In genomic region chr15:75347222-75348033, GRCh38 we compare ENCODE assay signal across 1 cellular context.
A peak's percentile ranks its signal among the peaks of the same experiment; 100 is the strongest.
TF ChIP-seq lines count a peak whose summit lies in the region.

No MANE protein-coding gene starts in this region.

TF ChIP-seq in SK-N-SH, 30 proteins besides CTCF, POLR2A, EP300 and RAD21 (continued from another document):
- TF ChIP-seq, protein P1, sequence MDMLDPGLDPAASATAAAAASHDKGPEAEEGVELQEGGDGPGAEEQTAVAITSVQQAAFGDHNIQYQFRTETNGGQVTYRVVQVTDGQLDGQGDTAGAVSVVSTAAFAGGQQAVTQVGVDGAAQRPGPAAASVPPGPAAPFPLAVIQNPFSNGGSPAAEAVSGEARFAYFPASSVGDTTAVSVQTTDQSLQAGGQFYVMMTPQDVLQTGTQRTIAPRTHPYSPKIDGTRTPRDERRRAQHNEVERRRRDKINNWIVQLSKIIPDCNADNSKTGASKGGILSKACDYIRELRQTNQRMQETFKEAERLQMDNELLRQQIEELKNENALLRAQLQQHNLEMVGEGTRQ (IDR thresholded peaks at IDR 0.05; ENCODE audit: borderline replicate concordance, low read depth, low read length): no peak
- no peak for TF ChIP-seq FOSL2 (IDR thresholded peaks at IDR 0.05; ENCODE audit: borderline replicate concordance, low read depth)
- no peak for TF ChIP-seq TEAD4 (IDR thresholded peaks at IDR 0.05; ENCODE audit: borderline replicate concordance, insufficient read depth)
- TF ChIP-seq RCOR1 (IDR thresholded peaks at IDR 0.05; ENCODE audit: low read length): no peak
- TF ChIP-seq ELF1 (IDR thresholded peaks at IDR 0.05): no peak
- TF ChIP-seq, protein P2, sequence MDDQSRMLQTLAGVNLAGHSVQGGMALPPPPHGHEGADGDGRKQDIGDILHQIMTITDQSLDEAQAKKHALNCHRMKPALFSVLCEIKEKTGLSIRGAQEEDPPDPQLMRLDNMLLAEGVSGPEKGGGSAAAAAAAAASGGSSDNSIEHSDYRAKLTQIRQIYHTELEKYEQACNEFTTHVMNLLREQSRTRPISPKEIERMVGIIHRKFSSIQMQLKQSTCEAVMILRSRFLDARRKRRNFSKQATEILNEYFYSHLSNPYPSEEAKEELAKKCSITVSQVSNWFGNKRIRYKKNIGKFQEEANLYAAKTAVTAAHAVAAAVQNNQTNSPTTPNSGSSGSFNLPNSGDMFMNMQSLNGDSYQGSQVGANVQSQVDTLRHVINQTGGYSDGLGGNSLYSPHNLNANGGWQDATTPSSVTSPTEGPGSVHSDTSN (IDR thresholded peaks at IDR 0.05): 0 out of 2 replicates have a peak, but pooled peaks have one; percentile 3
- TF ChIP-seq NRF1 (IDR thresholded peaks at IDR 0.05; ENCODE audit: low read depth, low read length): no peak
- no peak for TF ChIP-seq SMC3 (IDR thresholded peaks at IDR 0.05; ENCODE audit: low read depth, low read length)
- no peak for TF ChIP-seq RFX5 (IDR thresholded peaks at IDR 0.05; ENCODE audit: low read length)
- TF ChIP-seq, protein P3, sequence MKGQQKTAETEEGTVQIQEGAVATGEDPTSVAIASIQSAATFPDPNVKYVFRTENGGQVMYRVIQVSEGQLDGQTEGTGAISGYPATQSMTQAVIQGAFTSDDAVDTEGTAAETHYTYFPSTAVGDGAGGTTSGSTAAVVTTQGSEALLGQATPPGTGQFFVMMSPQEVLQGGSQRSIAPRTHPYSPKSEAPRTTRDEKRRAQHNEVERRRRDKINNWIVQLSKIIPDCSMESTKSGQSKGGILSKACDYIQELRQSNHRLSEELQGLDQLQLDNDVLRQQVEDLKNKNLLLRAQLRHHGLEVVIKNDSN (IDR thresholded peaks at IDR 0.05; ENCODE audit: borderline replicate concordance, low read depth): no peak
- no peak for TF ChIP-seq FOXJ3 (CRISPR knock-in tag; IDR thresholded peaks at IDR 0.05)
